In genomic region chr1:34606504-34606903, GRCh38 we compare ENCODE assay signal across 28 cellular contexts.
"Had no signal": no experiment of that assay in that cellular context is flagged by ENCODE, and none has a peak within 500 bp of the region (broad histone marks: within the 10 kb centered on the region; RNA-seq: fewer than 3 reads in every experiment).

No MANE protein-coding gene starts in this region.

- H3K4me1 ChIP-seq: colonic mucosa, esophagus muscularis mucosa, esophagus squamous epithelium, foreskin keratinocyte, gastrocnemius medialis, gastroesophageal sphincter, heart left ventricle, heart right ventricle had no signal

- H3K27me3 ChIP-seq: colonic mucosa, foreskin keratinocyte had no signal

- H3K27ac ChIP-seq: colonic mucosa, coronary artery, dorsolateral prefrontal cortex, epithelial cell of prostate, esophagus muscularis mucosa, esophagus squamous epithelium, foreskin keratinocyte, gastrocnemius medialis, gastroesophageal sphincter, heart left ventricle, heart right ventricle had no signal

- DNase-seq: colonic mucosa; cortex of kidney; dermis blood vessel endothelial cell; dorsolateral prefrontal cortex; effector CD4-positive, alpha-beta T cell; effector CD8-positive, alpha-beta T cell; effector memory CD4-positive, alpha-beta T cell; effector memory CD8-positive, alpha-beta T cell; endodermal cell; erythroblast; esophagus squamous epithelium; foreskin fibroblast; foreskin keratinocyte; foreskin melanocyte; gastrocnemius medialis; glutamatergic neuron; head of caudate nucleus; heart left ventricle; heart right ventricle had no signal

- H3K9me3 ChIP-seq: colonic mucosa, esophagus muscularis mucosa, esophagus squamous epithelium, gastrocnemius medialis, gastroesophageal sphincter, heart left ventricle, heart right ventricle had no signal

- ATAC-seq: effector memory CD8-positive, alpha-beta T cell; esophagus mucosa; foreskin keratinocyte; gastrocnemius medialis; gastroesophageal sphincter; heart left ventricle; heart right ventricle had no signal

- H3K36me3 ChIP-seq: colonic mucosa, esophagus muscularis mucosa, esophagus squamous epithelium, gastrocnemius medialis, gastroesophageal sphincter, heart left ventricle, heart right ventricle had no signal

- H3K4me3 ChIP-seq: colonic mucosa, coronary artery, dorsolateral prefrontal cortex, esophagus muscularis mucosa, esophagus squamous epithelium, gastrocnemius medialis, gastroesophageal sphincter, heart left ventricle, heart right ventricle had no signal

- FAIRE-seq: colon, endometrium, endothelial cell of umbilical vein, frontal cortex had no signal
